In the genomic region with DNA sequence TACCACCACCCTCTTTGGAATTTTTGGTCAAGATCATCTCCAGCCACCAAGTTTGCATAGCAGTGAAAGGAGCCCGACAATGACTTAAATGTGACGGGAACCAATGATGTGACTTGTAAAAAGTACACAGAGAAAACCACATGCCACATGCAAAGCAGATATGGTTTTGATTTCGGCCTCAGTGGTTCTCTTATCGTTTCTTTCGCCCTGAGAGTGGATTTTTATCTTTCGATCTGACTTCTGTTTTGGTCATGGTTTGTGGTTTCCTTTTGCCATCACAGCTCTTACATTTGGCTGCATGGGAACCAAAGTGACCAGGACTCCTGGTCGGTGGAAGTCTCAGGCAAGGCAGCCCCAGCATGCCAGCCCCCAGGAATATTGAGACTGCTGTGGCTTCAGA, we compare ENCODE assay signal across 8 cellular contexts. TPM values are rescaled to one million over a fixed set of nuclear protein-coding genes. Genes with fewer than 3 reads are reported as not detected.
DNase-seq lines count a peak whose midpoint lies in the region; ATAC-seq and TF ChIP-seq lines count a peak whose summit lies in the region.

No MANE protein-coding gene starts in this region.

- CTCF ChIA-PET in CD4-positive, alpha-beta memory T cell (lab: Charles Lee; ENCODE audit: partially characterized antibody), result no interaction called here

- H3K27me3 Mint-ChIP-seq in CD4-positive, alpha-beta memory T cell, result peaks cover 21 to 26% of the 10 kb centered on the region in 2 donors
- H3K27me3 Mint-ChIP-seq in activated T-cell treated with anti-CD3 and anti-CD28 coated beads, Interleukin-2, amount 50 U/mL, for 72 hours (ENCODE audit: low read depth), result peaks cover 79% of the 10 kb centered on the region

- intact Hi-C loops in CD4-positive, alpha-beta memory T cell (cut with micrococcal nuclease), result no loop called here

- TF ChIP-seq EP300 in tibial nerve (IDR thresholded peaks at IDR 0.05), result no peak

- H3K36me3 Mint-ChIP-seq in CD4-positive, alpha-beta memory T cell, result no peaks in the 10 kb centered on the region
- no peaks in the 10 kb centered on the region for H3K36me3 Mint-ChIP-seq in activated T-cell treated with anti-CD3 and anti-CD28 coated beads, Interleukin-2, amount 50 U/mL, for 72 hours (ENCODE audit: insufficient read depth in 2 of 2)

- peaks cover 7% of the 10 kb centered on the region for H3K27me3 ChIP-seq in CD4-positive, alpha-beta memory T cell (ENCODE audit: insufficient read depth, low read length)
- no peaks in the 10 kb centered on the region for H3K27me3 ChIP-seq in tibial nerve

- no peak overlapping the region for H3K27ac Mint-ChIP-seq in CD4-positive, alpha-beta memory T cell
- peak overlapping the region; percentile 31 for H3K27ac Mint-ChIP-seq in activated T-cell treated with anti-CD3 and anti-CD28 coated beads, Interleukin-2, amount 50 U/mL, for 72 hours

- H3K9me3 ChIP-seq in CD4-positive, alpha-beta memory T cell (ENCODE audit: control insufficient read depth in 1 of 2, low read length in 2 of 2), result no peaks in the 10 kb centered on the region
- no peaks in the 10 kb centered on the region for H3K9me3 ChIP-seq in tibial nerve

- peaks cover 14 to 23% (median 18%) of the 10 kb centered on the region in 4 donors for H3K4me1 Mint-ChIP-seq in CD4-positive, alpha-beta memory T cell
- H3K4me1 Mint-ChIP-seq in activated T-cell treated with anti-CD3 and anti-CD28 coated beads, Interleukin-2, amount 50 U/mL, for 72 hours (ENCODE audit: low read depth), result peaks cover 29% of the 10 kb centered on the region

- ATAC-seq in GM19397 (IDR thresholded peaks at IDR 0.05; ENCODE audit: unreplicated experiment), result peak; percentile 94
- peak; percentile 92 for ATAC-seq in HG03280 (IDR thresholded peaks at IDR 0.05; ENCODE audit: unreplicated experiment)
- ATAC-seq in activated T-cell treated with anti-CD3 and anti-CD28 coated beads, Interleukin-2, amount 50 U/mL, for 72 hours (replicated peaks in 1 of 2), result peak; percentile 75 to 80

- peak in 4 of 5 donors; percentile 3 to 35 (median 7) for DNase-seq in CD4-positive, alpha-beta memory T cell
- peak; percentile 68 to 72 for DNase-seq in activated T-cell treated with anti-CD3 and anti-CD28 coated beads, Interleukin-2, amount 50 U/mL, for 72 hours
- DNase-seq in hypothalamus (lab: John Stamatoyannopoulos, UW) (no peak), tibial nerve (ENCODE audit: low spot score in 2 of 2) (no peak), inferior parietal cortex (ENCODE audit: extremely low spot score) (no peak), RPMI8226 (no peak)

- peak overlapping the region in 4 of 8 donors; percentile 16 to 71 (median 56) for H3K4me3 Mint-ChIP-seq in CD4-positive, alpha-beta memory T cell
- no peak overlapping the region for H3K4me3 Mint-ChIP-seq in activated T-cell treated with anti-CD3 and anti-CD28 coated beads, Interleukin-2, amount 50 U/mL, for 72 hours

- H3K4me3 ChIP-seq in CD4-positive, alpha-beta memory T cell (ENCODE audit: low read length in 2 of 2), result no peak overlapping the region
- H3K4me3 ChIP-seq in tibial nerve, result no peak overlapping the region

- no peak for TF ChIP-seq POLR2A in tibial nerve (IDR thresholded peaks at IDR 0.05)

- WGBS in tibial nerve, 2 donors, result 80 to 90% methylated on average over 7 of the region's 7 CpGs

- no peaks in the 10 kb centered on the region for H3K36me3 ChIP-seq in CD4-positive, alpha-beta memory T cell (ENCODE audit: insufficient read depth, low read length)
- H3K36me3 ChIP-seq in tibial nerve, result no peaks in the 10 kb centered on the region

- no peak for TF ChIP-seq CTCF in tibial nerve (IDR thresholded peaks at IDR 0.05)

- peaks cover 20% of the 10 kb centered on the region for H3K4me1 ChIP-seq in CD4-positive, alpha-beta memory T cell (ENCODE audit: insufficient read depth, low read length)
- H3K4me1 ChIP-seq in tibial nerve, result peaks cover 0 to 23% (median 10%) of the 10 kb centered on the region in 4 donors

- POLR2A ChIA-PET in CD4-positive, alpha-beta memory T cell (lab: Charles Lee; ENCODE audit: partially characterized antibody), result no interaction called here

- H3K9me3 Mint-ChIP-seq in CD4-positive, alpha-beta memory T cell, result peaks cover 0 to 1% (median 0%) of the 10 kb centered on the region in 8 donors
- no peaks in the 10 kb centered on the region for H3K9me3 Mint-ChIP-seq in activated T-cell treated with anti-CD3 and anti-CD28 coated beads, Interleukin-2, amount 50 U/mL, for 72 hours

- H3K27ac ChIP-seq in CD4-positive, alpha-beta memory T cell (ENCODE audit: low read depth, low read length), result no peak overlapping the region
- H3K27ac ChIP-seq in tibial nerve, result no peak overlapping the region

RNA-seq across cellular contexts. Expression of gene TCF7L2, which starts 31.5 kb away (rescaled TPM):
- 1 to 10 TPM; 2.3 to 3.2 TPM for total RNA-seq in CD4-positive, alpha-beta memory T cell
- polyA plus RNA-seq in CD4-positive, alpha-beta memory T cell, result 1 to 10 TPM in 1 of 2 donors, under 1 TPM in 1; 0.16 to 1.3 TPM
- total RNA-seq in activated T-cell treated with anti-CD3 and anti-CD28 coated beads, Interleukin-2, amount 50 U/mL, for 72 hours, result 1 to 10 TPM; 3.2 to 6.1 TPM
- total RNA-seq in tibial nerve, result 10 to 100 TPM; 25.1 to 38.9 (median 26.9) TPM

Comparison
In these comparisons a context has a peak if more than half of its experiments do, and no peak if none do; other contexts are left out.
1. DNase-seq: peak in CD4-positive, alpha-beta memory T cell (4 of 5) and activated T-cell treated with anti-CD3 and anti-CD28 coated beads, Interleukin-2, amount 50 U/mL, for 72 hours (2 of 2); none in hypothalamus (0 of 51), tibial nerve (0 of 2), inferior parietal cortex (single experiment) and RPMI8226 (single experiment).
2. Peak in every context shown above with its lines, with median percentiles within 50 percentile points of each other: ATAC-seq.